ENCODE assay signal across 9 cellular contexts in genomic region chr12:96427269-96427729, GRCh38. TPM values are rescaled to one million over a fixed set of nuclear protein-coding genes. Genes with fewer than 3 reads are reported as not detected.
DNase-seq lines count a peak whose midpoint lies in the region; ATAC-seq lines count a peak whose summit lies in the region.
"Had no signal": no experiment of that assay in that cellular context is flagged by ENCODE, and none has a peak within 500 bp of the region (broad histone marks: within the 10 kb centered on the region; RNA-seq: fewer than 3 reads in every experiment).

No MANE protein-coding gene starts in this region.

- H3K9ac ChIP-seq in skeletal muscle satellite cell (ENCODE audit: low read depth, low read length) = peak overlapping the region; percentile 84

- intact Hi-C loops in right cardiac atrium (cut with DNase I) = no loop called here

- no peaks in the 10 kb centered on the region for H3K36me3 ChIP-seq in skeletal muscle satellite cell (ENCODE audit: insufficient read depth, low read length)
- H3K36me3 ChIP-seq: tibial nerve had no signal

- H3K4me2 ChIP-seq in skeletal muscle satellite cell (ENCODE audit: low read length) = peak overlapping the region; percentile 74

- peak; percentile 54 to 94 for ATAC-seq in right cardiac atrium
- ATAC-seq in HG02798 (IDR thresholded peaks at IDR 0.05; ENCODE audit: poor library complexity, unreplicated experiment) = no peak

- H3K4me3 ChIP-seq in right cardiac atrium (ENCODE audit: low read length) (no peak overlapping the region), skeletal muscle satellite cell (ENCODE audit: low read length) (peak overlapping the region; percentile 58)
- H3K4me3 ChIP-seq: tibial nerve had no signal

- no peak overlapping the region for H3K27ac ChIP-seq in right cardiac atrium (ENCODE audit: low read length)

- DNase-seq in 8988T (peak; percentile 26), HT1080 (ENCODE audit: low read depth) (peak; percentile 100), amniotic epithelial cell (ENCODE audit: low read depth) (peak; percentile 100), right cardiac atrium (peak in 1 of 3 donors; percentile 67), NCI-H748 treated with DMSO at 0.1 percent for 48 hours (lab: John Stamatoyannopoulos, UW) (no peak), AML-193 (lab: John Stamatoyannopoulos, UW) (no peak)

- H3K9me3 ChIP-seq in right cardiac atrium (ENCODE audit: control insufficient read depth, low read length) = no peaks in the 10 kb centered on the region
- no peaks in the 10 kb centered on the region for H3K9me3 ChIP-seq in skeletal muscle satellite cell (replicated peaks; ENCODE audit: low read length)
- H3K9me3 ChIP-seq: tibial nerve had no signal

- no peaks in the 10 kb centered on the region for H3K27me3 ChIP-seq in right cardiac atrium (ENCODE audit: control insufficient read depth, insufficient read depth)
- no peaks in the 10 kb centered on the region for H3K27me3 ChIP-seq in skeletal muscle satellite cell (ENCODE audit: control insufficient read depth, insufficient read depth, low read length)
- H3K27me3 ChIP-seq: tibial nerve had no signal

- whole genome bisulfite sequencing in right cardiac atrium = 31% methylated on average over 6 of the region's 6 CpGs

- H3K4me1 ChIP-seq in right cardiac atrium (ENCODE audit: control insufficient read depth, insufficient read depth, low read length) (peaks cover 2% of the 10 kb centered on the region), skeletal muscle satellite cell (ENCODE audit: control insufficient read depth, insufficient read depth, low read length) (peaks cover 48% of the 10 kb centered on the region)
- H3K4me1 ChIP-seq: tibial nerve had no signal

RNA-seq across cellular contexts. Expression of gene CDK17, which starts 27.1 kb away (rescaled TPM):
- total RNA-seq in HT1080 (2014; rRNA removed; shearing (Covaris generic)) = 53.8 and 57.6 TPM in 2 replicates
- 76.4 and 101 TPM in 2 replicates for polyA plus RNA-seq in HT1080 (2015; cell fraction: cytosol; rRNA removed)
- 159 and 168 TPM in 2 replicates for polyA plus RNA-seq in HT1080 (2015; cell fraction: nucleus; rRNA removed)
- 10 to 100 TPM; 18.4 to 30.4 (median 23.1) TPM for total RNA-seq in right cardiac atrium
- 10.3 TPM for polyA plus RNA-seq in right cardiac atrium
- 48.3 and 56.0 TPM in 2 replicates for total RNA-seq in skeletal muscle satellite cell (2012; rRNA removed)

Comparison
In these comparisons a context has a peak if more than half of its experiments do, and no peak if none do; other contexts are left out.
1. DNase-seq: peak in 8988T (single experiment), HT1080 (single experiment) and amniotic epithelial cell (single experiment); none in NCI-H748 treated with DMSO at 0.1 percent for 48 hours (single experiment) and AML-193 (0 of 2).